ENCODE assay signal across 14 cellular contexts in the genomic region with DNA sequence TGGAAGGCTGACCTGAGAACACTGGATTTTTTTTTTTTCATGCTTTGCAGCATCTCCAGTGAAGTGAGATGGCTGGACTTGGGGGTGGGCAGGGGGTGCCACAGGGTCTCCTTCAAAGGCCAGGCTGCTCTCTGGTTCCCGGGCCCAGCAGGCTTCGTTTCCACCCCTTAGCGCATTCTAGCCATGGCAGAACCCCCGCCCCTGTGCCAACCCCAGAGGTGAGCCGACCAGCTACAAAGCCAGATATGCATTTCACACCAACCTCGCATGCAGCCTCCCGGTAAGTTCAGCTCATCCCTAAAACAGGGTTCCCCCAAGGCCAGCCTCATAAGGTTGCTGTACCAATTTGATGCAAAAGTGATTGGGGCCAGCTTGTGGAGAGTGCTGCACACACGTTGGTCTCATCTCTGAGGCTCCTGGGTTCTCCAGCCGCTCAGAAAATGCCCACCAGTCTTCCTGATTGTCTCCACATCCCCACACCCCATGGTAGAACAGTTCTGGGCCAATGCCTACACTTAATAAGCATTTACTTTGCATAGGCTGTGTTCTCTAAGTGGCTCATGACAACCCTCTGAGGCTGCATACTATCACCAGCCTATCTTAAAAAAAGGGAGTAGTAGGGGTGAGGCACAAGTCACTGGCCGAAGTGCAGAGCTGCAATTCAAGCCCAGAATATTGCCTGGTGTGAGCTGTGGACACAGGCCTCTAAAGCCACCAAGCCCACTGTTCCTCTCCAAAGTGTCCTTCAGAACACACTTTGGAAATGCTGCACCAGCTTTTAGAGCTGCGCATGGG. TPM values are rescaled to one million over a fixed set of nuclear protein-coding genes. Genes with fewer than 3 reads are reported as not detected.
DNase-seq lines count a peak whose midpoint lies in the region; ATAC-seq and TF ChIP-seq lines count a peak whose summit lies in the region.
"Had no signal": no experiment of that assay in that cellular context is flagged by ENCODE, and none has a peak within 500 bp of the region (broad histone marks: within the 10 kb centered on the region; RNA-seq: fewer than 3 reads in every experiment).

No MANE protein-coding gene starts in this region.

- peaks cover 69% of the 10 kb centered on the region for H3K4me1 ChIP-seq in OCI-LY3 (ENCODE audit: low read length)
- H3K4me1 ChIP-seq in gastroesophageal sphincter, result peaks cover 27 to 100% (median 86%) of the 10 kb centered on the region in 3 donors
- H3K4me1 ChIP-seq in smooth muscle cell (ENCODE audit: low read depth), result peaks cover 74% of the 10 kb centered on the region
- H3K4me1 ChIP-seq in foreskin keratinocyte, result peaks cover 28% of the 10 kb centered on the region

- no peaks in the 10 kb centered on the region for H3K9me3 Mint-ChIP-seq in activated CD8-positive, alpha-beta memory T cell treated with anti-CD3 and anti-CD28 coated beads, Interleukin-2, amount 10 ng/mL, durations not matched to agents 7 days and 5 days (ENCODE audit: low read depth)

- no peak for TF ChIP-seq EP300 in gastroesophageal sphincter (IDR thresholded peaks at IDR 0.05)

- peak overlapping the region; percentile 47 for H3K27ac Mint-ChIP-seq in activated CD8-positive, alpha-beta memory T cell treated with anti-CD3 and anti-CD28 coated beads, Interleukin-2, amount 10 ng/mL, durations not matched to agents 7 days and 5 days

- no peak overlapping the region for H3K27ac ChIP-seq in OCI-LY3 (ENCODE audit: low read length)
- H3K27ac ChIP-seq in gastroesophageal sphincter, result peak overlapping the region in 3 of 4 donors; percentile 90 to 98 (median 93)
- peak overlapping the region; percentile 100 for H3K27ac ChIP-seq in smooth muscle cell (ENCODE audit: low read depth)
- no peak overlapping the region for H3K27ac ChIP-seq in foreskin keratinocyte
- H3K27ac ChIP-seq: C4-2B had no signal

- no peaks in the 10 kb centered on the region for H3K27me3 ChIP-seq in OCI-LY3 (ENCODE audit: low read depth, low read length)
- H3K27me3 ChIP-seq in gastroesophageal sphincter, result no peaks in the 10 kb centered on the region
- no peaks in the 10 kb centered on the region for H3K27me3 ChIP-seq in smooth muscle cell (ENCODE audit: low read depth)
- H3K27me3 ChIP-seq in foreskin keratinocyte, result no peaks in the 10 kb centered on the region

- H3K79me2 ChIP-seq in OCI-LY3 (ENCODE audit: low read length) (peaks cover 60% of the 10 kb centered on the region), smooth muscle cell (ENCODE audit: low read depth) (peaks cover 96% of the 10 kb centered on the region)

- H3F3A ChIP-seq in smooth muscle cell (ENCODE audit: low read depth), result peaks cover 64% of the 10 kb centered on the region

- no peak for TF ChIP-seq POLR2A in gastroesophageal sphincter (IDR thresholded peaks at IDR 0.05)

- no peaks in the 10 kb centered on the region for H4K20me1 ChIP-seq in OCI-LY3 (ENCODE audit: insufficient read depth, low read length)
- H4K20me1 ChIP-seq in smooth muscle cell (ENCODE audit: low read depth), result peaks cover 92% of the 10 kb centered on the region

- CTCF ChIA-PET in activated CD8-positive, alpha-beta memory T cell treated with anti-CD3 and anti-CD28 coated beads, Interleukin-2, amount 10 ng/mL, durations not matched to agents 7 days and 5 days (lab: Charles Lee), result no interaction called here

- no peak for ATAC-seq in activated CD8-positive, alpha-beta memory T cell treated with anti-CD3 and anti-CD28 coated beads, Interleukin-2, amount 10 ng/mL, durations not matched to agents 7 days and 5 days
- no peak for ATAC-seq in gastroesophageal sphincter
- no peak for ATAC-seq in foreskin keratinocyte

- H3K27me3 Mint-ChIP-seq in activated CD8-positive, alpha-beta memory T cell treated with anti-CD3 and anti-CD28 coated beads, Interleukin-2, amount 10 ng/mL, durations not matched to agents 7 days and 5 days, result no peaks in the 10 kb centered on the region

- TF ChIP-seq CTCF in OCI-LY3 (IDR thresholded peaks at IDR 0.05; ENCODE audit: low read depth, low read length) (no peak), gastroesophageal sphincter (IDR thresholded peaks at IDR 0.05) (no peak), smooth muscle cell (IDR thresholded peaks at IDR 0.05; ENCODE audit: borderline replicate concordance, insufficient read depth, poor library complexity, severe bottlenecking) (no peak), foreskin keratinocyte (conservative IDR thresholded peaks at IDR 0.05) (no peak)

- no peaks in the 10 kb centered on the region for H3K36me3 ChIP-seq in OCI-LY3 (replicated peaks; ENCODE audit: low read depth, low read length)
- H3K36me3 ChIP-seq in gastroesophageal sphincter, result no peaks in the 10 kb centered on the region
- no peaks in the 10 kb centered on the region for H3K36me3 ChIP-seq in smooth muscle cell (ENCODE audit: low read depth)

- H3K4me1 Mint-ChIP-seq in activated CD8-positive, alpha-beta memory T cell treated with anti-CD3 and anti-CD28 coated beads, Interleukin-2, amount 10 ng/mL, durations not matched to agents 7 days and 5 days, result peaks cover 96% of the 10 kb centered on the region

- 63 to 80% methylated on average over 3 to 7 of the region's 11 CpGs for WGBS in gastroesophageal sphincter (ENCODE audit: low coverage in 1 of 2), 2 donors
- WGBS in smooth muscle cell (ENCODE audit: low lambda C conversion rate), result 54% methylated on average over 11 of the region's 11 CpGs

- H2AFZ ChIP-seq in OCI-LY3 (ENCODE audit: low read depth, low read length) (no peak overlapping the region), smooth muscle cell (ENCODE audit: low read depth) (no peak overlapping the region)

- H3K4me3 Mint-ChIP-seq in activated CD8-positive, alpha-beta memory T cell treated with anti-CD3 and anti-CD28 coated beads, Interleukin-2, amount 10 ng/mL, durations not matched to agents 7 days and 5 days, result no peak overlapping the region

- peaks cover 18% of the 10 kb centered on the region for H3K36me3 Mint-ChIP-seq in activated CD8-positive, alpha-beta memory T cell treated with anti-CD3 and anti-CD28 coated beads, Interleukin-2, amount 10 ng/mL, durations not matched to agents 7 days and 5 days

- H3K9me3 ChIP-seq in OCI-LY3 (ENCODE audit: insufficient read depth, low read length), result no peaks in the 10 kb centered on the region
- H3K9me3 ChIP-seq in gastroesophageal sphincter, result no peaks in the 10 kb centered on the region
- H3K9me3 ChIP-seq in smooth muscle cell (replicated peaks; ENCODE audit: low read depth), result no peaks in the 10 kb centered on the region

- H3K9ac ChIP-seq in OCI-LY3 (ENCODE audit: low read length), result no peak overlapping the region; the same call in 1 of the 2 replicates
- peak overlapping the region; percentile 89 for H3K9ac ChIP-seq in smooth muscle cell (ENCODE audit: low read depth)

- H3K4me2 ChIP-seq in OCI-LY3 (ENCODE audit: low read length), result peak overlapping the region; percentile 92
- H3K4me2 ChIP-seq in smooth muscle cell, result peak overlapping the region; percentile 86

- no peak overlapping the region for H3K4me3 ChIP-seq in OCI-LY3 (ENCODE audit: low read length)
- H3K4me3 ChIP-seq in gastroesophageal sphincter, result no peak overlapping the region
- peak overlapping the region; percentile 22 for H3K4me3 ChIP-seq in smooth muscle cell

- no peak for DNase-seq in activated CD8-positive, alpha-beta memory T cell treated with anti-CD3 and anti-CD28 coated beads, Interleukin-2, amount 10 ng/mL, durations not matched to agents 7 days and 5 days
- DNase-seq in activated CD8-positive, alpha-beta memory T cell treated with anti-CD3 and anti-CD28 coated beads, Interleukin-2, amount 50 U/mL, for 48 hours, result no peak
- DNase-seq in smooth muscle cell (lab: John Stamatoyannopoulos, UW; ENCODE audit: unreplicated experiment) (no peak), HuH-7 (ENCODE audit: low spot score) (no peak), foreskin keratinocyte (no peak), A172 (ENCODE audit: low spot score) (no peak)
- DNase-seq: activated naive CD4-positive, alpha-beta T cell treated with Interleukin-2 at 50 U/mL for 16 hours; erythroblast; midbrain; NCI-H1694; stimulated activated CD4-positive, alpha-beta T cell treated with anti-CD3 and anti-CD28 coated beads, Interleukin-2, amount 100 ng/mL, for 48 hours had no signal

RNA-seq across cellular contexts. Expression of gene SMAD7, which starts 23.3 kb away (rescaled TPM):
- 10 to 100 TPM; 18.5 to 29.3 TPM for total RNA-seq in activated CD8-positive, alpha-beta memory T cell treated with anti-CD3 and anti-CD28 coated beads, Interleukin-2, amount 10 ng/mL, durations not matched to agents 7 days and 5 days
- total RNA-seq in gastroesophageal sphincter (10 to 100 TPM; 41.2 to 76.0 (median 55.2) TPM), smooth muscle cell (114 and 142 TPM in 2 replicates), foreskin keratinocyte (7.2 and 10.5 TPM in 2 replicates)
- polyA plus RNA-seq in smooth muscle cell (134 and 136 TPM in 2 replicates), foreskin keratinocyte (4.3 and 5.2 TPM in 2 replicates)
- 6.2 and 8.5 TPM in 2 replicates for total RNA-seq in A172 (2014; rRNA removed; shearing (Covaris generic))

Comparison
In these comparisons a context has a peak if more than half of its experiments do, and no peak if none do; other contexts are left out.
1. H3K27ac ChIP-seq: peak in gastroesophageal sphincter (3 of 4) and smooth muscle cell (single experiment); none in OCI-LY3 (single experiment) and foreskin keratinocyte (single experiment).